9 cellular contexts compared by ENCODE assay signal in the genomic region with DNA sequence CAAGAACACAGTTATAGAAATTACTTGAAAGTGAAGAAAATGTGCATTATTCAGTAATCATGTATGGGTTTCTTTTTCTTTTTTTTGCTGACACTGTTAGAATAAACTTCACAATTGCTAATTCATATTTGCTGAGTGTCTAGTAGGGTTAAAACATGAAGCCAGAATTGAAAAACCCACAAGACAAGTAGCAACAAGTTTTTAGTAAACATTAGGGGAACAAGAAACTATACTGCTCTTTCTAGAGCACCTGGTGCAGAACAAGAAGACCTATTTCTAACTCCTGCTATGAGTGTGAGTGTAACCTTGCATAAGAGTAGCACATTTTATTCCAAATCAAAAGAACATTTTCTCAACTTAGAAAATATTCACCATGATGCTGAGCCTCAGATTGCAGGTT.
DNase-seq lines count a peak whose midpoint lies in the region; ATAC-seq and TF ChIP-seq lines count a peak whose summit lies in the region.
"Had no signal": no experiment of that assay in that cellular context is flagged by ENCODE, and none has a peak within 500 bp of the region (broad histone marks: within the 10 kb centered on the region; RNA-seq: fewer than 3 reads in every experiment).

No MANE protein-coding gene starts in this region.

- TF ChIP-seq POLR2A in ovary (IDR thresholded peaks at IDR 0.05): no peak

- no peaks in the 10 kb centered on the region for H3K27me3 ChIP-seq in ovary
- H3K27me3 ChIP-seq: upper lobe of left lung had no signal

- no peak for TF ChIP-seq EP300 in ovary (IDR thresholded peaks at IDR 0.05)

- ATAC-seq in GM18907 (IDR thresholded peaks at IDR 0.05; ENCODE audit: unreplicated experiment) (peak; percentile 73), GM21526 (IDR thresholded peaks at IDR 0.05; ENCODE audit: low FRiP score, unreplicated experiment) (peak; percentile 82), HG03280 (IDR thresholded peaks at IDR 0.05; ENCODE audit: unreplicated experiment) (peak; percentile 84), esophagus mucosa (peak; percentile 74)

- intact Hi-C loops in ovary (cut with DNase I): no loop called here

- no peak overlapping the region for H3K4me3 ChIP-seq in ovary
- H3K4me3 ChIP-seq: upper lobe of left lung had no signal

- TF ChIP-seq CTCF in ovary (IDR thresholded peaks at IDR 0.05): no peak

- no peaks in the 10 kb centered on the region for H3K9me3 ChIP-seq in ovary
- H3K9me3 ChIP-seq: upper lobe of left lung had no signal

- no peak for DNase-seq in RPMI8226
- no peak for DNase-seq in OCI-M2 (lab: John Stamatoyannopoulos, UW; ENCODE audit: unreplicated experiment)
- no peak for DNase-seq in ovary
- DNase-seq: NCI-H187 treated with DMSO at 0.1 percent for 48 hours, upper lobe of left lung had no signal

- no peak overlapping the region for H3K27ac ChIP-seq in ovary
- H3K27ac ChIP-seq: upper lobe of left lung had no signal

- H3K4me1 ChIP-seq in ovary (ENCODE audit: insufficient read depth): peaks cover 1% of the 10 kb centered on the region

- H3K36me3 ChIP-seq in ovary: no peaks in the 10 kb centered on the region
- H3K36me3 ChIP-seq: upper lobe of left lung had no signal
